Comparison of ENCODE assay signal across 23 cellular contexts in genomic region chr3:11385329-11385728, GRCh38.
DNase-seq lines count a peak whose midpoint lies in the region; ATAC-seq, FAIRE-seq and TF ChIP-seq lines count a peak whose summit lies in the region.
"Had no signal": no experiment of that assay in that cellular context is flagged by ENCODE, and none has a peak within 500 bp of the region (broad histone marks: within the 10 kb centered on the region; RNA-seq: fewer than 3 reads in every experiment).

No MANE protein-coding gene starts in this region.

- H3K9me3 ChIP-seq in A673 (ENCODE audit: low read depth, low read length, poor library complexity, severe bottlenecking) (no peaks in the 10 kb centered on the region), PC-3 (ENCODE audit: low read length) (no peaks in the 10 kb centered on the region)
- H3K9me3 ChIP-seq: Caco-2, prostate gland, upper lobe of left lung had no signal

- FAIRE-seq in bronchial epithelial cell (lab: Jason Lieb, UNC), result no peak
- FAIRE-seq: GM19239 had no signal

- intact Hi-C loops in A673 (cut with micrococcal nuclease; ENCODE audit: unreplicated experiment) (no loop called here), PC-3 (cut with micrococcal nuclease) (no loop called here)

- BruUV-seq in A673 (replicated peaks; lab: Mats Ljungman, UMichigan) (no TSS peak), PC-3 (replicated peaks; lab: Mats Ljungman, UMichigan) (no TSS peak)

- TF ChIP-seq CTCF in A673 (conservative IDR thresholded peaks at IDR 0.05; ENCODE audit: low read depth, low read length), result no peak
- TF ChIP-seq CTCF in PC-3 (conservative IDR thresholded peaks at IDR 0.05; ENCODE audit: low read depth, low read length), result no peak
- TF ChIP-seq CTCF in bronchial epithelial cell (IDR thresholded peaks at IDR 0.05; ENCODE audit: insufficient read depth, low read length, severe bottlenecking), result no peak

- H4K20me1 ChIP-seq in PC-3 (ENCODE audit: low read length), result no peaks in the 10 kb centered on the region

- H3K4me1 ChIP-seq in A673 (ENCODE audit: insufficient read depth, low read length, poor library complexity, severe bottlenecking) (peaks cover 7% of the 10 kb centered on the region), PC-3 (ENCODE audit: insufficient read depth, low read length) (no peaks in the 10 kb centered on the region; the same call in 1 of the 2 replicates)
- H3K4me1 ChIP-seq: prostate gland had no signal

- CTCF ChIA-PET in A673 (lab: Charles Lee) (no interaction called here), PC-3 (lab: Charles Lee) (no interaction called here)

- no peaks in the 10 kb centered on the region for H3K9me2 ChIP-seq in PC-3 (replicated peaks; ENCODE audit: low read length)

- H3K27me3 ChIP-seq in A673 (replicated peaks; ENCODE audit: insufficient read depth, low read depth, low read length, poor library complexity) (no peaks in the 10 kb centered on the region), PC-3 (ENCODE audit: low read length) (no peaks in the 10 kb centered on the region), bronchial epithelial cell (ENCODE audit: control insufficient read depth, insufficient read depth, low read length) (no peaks in the 10 kb centered on the region)
- H3K27me3 ChIP-seq: upper lobe of left lung had no signal

- peak; percentile 53 for ATAC-seq in PC-3
- ATAC-seq: esophagus mucosa, left lobe of liver had no signal

- no peak overlapping the region for H2AFZ ChIP-seq in PC-3 (ENCODE audit: low read length)
- H2AFZ ChIP-seq: PC-9 had no signal

- H3K36me3 ChIP-seq in A673 (ENCODE audit: insufficient read depth, low read length, poor library complexity, severe bottlenecking), result no peaks in the 10 kb centered on the region
- peaks cover 6% of the 10 kb centered on the region; the same call in 1 of the 2 replicates for H3K36me3 ChIP-seq in PC-3 (ENCODE audit: low read depth, low read length)
- H3K36me3 ChIP-seq in bronchial epithelial cell (ENCODE audit: control insufficient read depth, insufficient read depth, low read length), result no peaks in the 10 kb centered on the region
- H3K36me3 ChIP-seq: prostate gland had no signal

- H3K4me2 ChIP-seq in PC-3 (ENCODE audit: low read length), result no peak overlapping the region; the same call in 1 of the 2 replicates
- H3K4me2 ChIP-seq: PC-9 had no signal

- no peak overlapping the region for H3K4me3 ChIP-seq in A673 (ENCODE audit: low read depth, low read length, poor library complexity, severe bottlenecking)
- no peak overlapping the region for H3K4me3 ChIP-seq in PC-3 (ENCODE audit: low read length)
- no peak overlapping the region for H3K4me3 ChIP-seq in bronchial epithelial cell (ENCODE audit: low read depth, low read length)
- H3K4me3 ChIP-seq: coronary artery, PC-9, prostate gland, upper lobe of left lung had no signal

- DNase-seq in A673 (ENCODE audit: low spot score) (peak; percentile 4), PC-3 (no peak), bronchial epithelial cell (ENCODE audit: low read depth) (peak; percentile 17), kidney tubule cell (ENCODE audit: low spot score) (peak; percentile 29), DMS153 (lab: John Stamatoyannopoulos, UW) (no peak), NCI-H146 treated with DMSO at 0.1 percent for 48 hours (lab: John Stamatoyannopoulos, UW; ENCODE audit: unreplicated experiment) (no peak), occipital lobe (lab: John Stamatoyannopoulos, UW) (no peak), NCI-H82 treated with DMSO at 0.1 percent for 48 hours (lab: John Stamatoyannopoulos, UW; ENCODE audit: unreplicated experiment) (no peak)
- DNase-seq: activated B cell treated with CpG ODN at 0.5 μM for 24 hours; amniotic stem cell; Caco-2; Karpas-422; NCI-H1436 treated with DMSO at 0.1 percent for 48 hours; NCI-H524; PC-9; stimulated activated CD4-positive, alpha-beta T cell treated with anti-CD3 and anti-CD28 coated beads, Interleukin-12 subunit alpha, Interleukin-12 subunit beta, amount 100 ng/mL, for 4 hours; stimulated activated naive CD4-positive, alpha-beta T cell treated with Interleukin-2 at 50 U/mL for 16 hours; upper lobe of left lung had no signal

- H3K79me2 ChIP-seq in PC-3 (ENCODE audit: low read length), result no peaks in the 10 kb centered on the region

- H3F3A ChIP-seq in PC-3 (ENCODE audit: low read length, unreplicated experiment), result no peaks in the 10 kb centered on the region

- H3K9ac ChIP-seq in PC-3 (ENCODE audit: low read length), result no peak overlapping the region

- H3K27ac ChIP-seq in A673 (ENCODE audit: low read depth, low read length, poor library complexity, severe bottlenecking), result no peak overlapping the region
- H3K27ac ChIP-seq in PC-3 (ENCODE audit: low read length), result peak overlapping the region; percentile 46
- H3K27ac ChIP-seq: PC-9, prostate gland, upper lobe of left lung had no signal

- POLR2A ChIA-PET in A673 (lab: Charles Lee; ENCODE audit: low non-redundant PET) (no interaction called here), PC-3 (lab: Charles Lee; ENCODE audit: unreplicated experiment) (interaction anchor here (0.7 kb wide), 1 partner anchor 629 kb away, joined by 3 read pairs; no protein-coding TSS in a partner anchor)

Comparison
In these comparisons a context has a peak if more than half of its experiments do, and no peak if none do; other contexts are left out.
1. DNase-seq: peak in A673 (single experiment), bronchial epithelial cell (single experiment) and kidney tubule cell (single experiment); none in PC-3 (single experiment), DMS153 (single experiment), NCI-H146 treated with DMSO at 0.1 percent for 48 hours (single experiment), occipital lobe (single experiment) and NCI-H82 treated with DMSO at 0.1 percent for 48 hours (single experiment).